In the genomic region with DNA sequence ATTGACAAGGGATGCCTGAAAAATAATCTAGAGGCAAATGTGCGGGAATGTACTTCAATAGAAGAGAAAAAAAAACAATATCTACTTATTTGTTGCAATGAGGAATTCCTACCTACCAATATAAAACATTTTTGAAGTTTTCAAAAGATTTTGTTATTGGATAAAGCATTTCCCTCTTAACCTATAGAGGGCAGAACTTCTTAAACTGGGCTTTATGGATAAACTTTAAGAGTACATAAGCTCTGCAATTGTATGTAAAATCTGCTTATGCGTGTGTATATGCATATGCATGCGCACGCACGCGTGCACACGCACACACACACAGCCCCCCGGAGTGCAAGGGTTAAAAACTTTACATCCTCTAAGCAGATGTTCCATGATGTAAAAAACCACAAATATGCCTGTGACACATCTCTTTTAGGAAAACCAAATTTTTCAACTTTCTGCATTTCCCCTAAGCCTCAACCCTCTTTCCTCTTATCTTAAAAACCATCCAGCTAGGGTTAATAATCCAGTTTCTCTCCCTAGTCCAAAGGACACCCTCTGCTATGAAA, we compare ENCODE assay signal across 18 cellular contexts.
A peak's percentile ranks its signal among the peaks of the same experiment; 100 is the strongest.
DNase-seq lines count a peak whose midpoint lies in the region; ATAC-seq and TF ChIP-seq lines count a peak whose summit lies in the region.
"Had no signal": no experiment of that assay in that cellular context is flagged by ENCODE, and none has a peak within 500 bp of the region (broad histone marks: within the 10 kb centered on the region; RNA-seq: fewer than 3 reads in every experiment).

No MANE protein-coding gene starts in this region.

- no peaks in the 10 kb centered on the region for H4K20me1 ChIP-seq in SK-N-SH (ENCODE audit: insufficient read depth)
- no peaks in the 10 kb centered on the region for H4K20me1 ChIP-seq in OCI-LY1 (ENCODE audit: insufficient read depth, low read length)

- H3K9me2 ChIP-seq in SK-N-SH (no peaks in the 10 kb centered on the region), OCI-LY1 (ENCODE audit: low read depth, low read length) (no peaks in the 10 kb centered on the region)

- DNase-seq in SK-N-SH (no peak), choroid plexus epithelial cell (ENCODE audit: low read depth) (peak; percentile 72), type B pancreatic cell (ENCODE audit: extremely low spot score, unreplicated experiment) (no peak), SK-N-DZ (ENCODE audit: low spot score) (no peak), progenitor cell of endocrine pancreas (ENCODE audit: low spot score, unreplicated experiment) (no peak), GM10266 (ENCODE audit: extremely low spot score) (no peak)
- DNase-seq: activated CD4-positive, alpha-beta T cell treated with anti-CD3 and anti-CD28 coated beads, Interleukin-2, amount 50 U/mL, for 48 hours; activated naive CD8-positive, alpha-beta T cell treated with anti-CD3 and anti-CD28 coated beads, Interleukin-2, amount 10 ng/mL, durations not matched to agents 7 days and 5 days; activated T-cell treated with anti-CD3 and anti-CD28 coated beads, Interleukin-2, amount 50 U/mL, for 4 hours; cerebellar nuclear complex; NCI-H2029 treated with DMSO at 0.1 percent for 48 hours; PC-9; stimulated activated naive CD8-positive, alpha-beta T cell treated with anti-CD3 and anti-CD28 coated beads, Interleukin-15, amount 100 ng/mL, for 72 hours had no signal

- CTCF ChIA-PET in SK-N-SH (lab: Yijun Ruan, JAX), result interaction anchor here (1.1 to 1.9 kb wide), 3 partner anchors 9 to 21 kb away, joined by 3 to 10 read pairs (median 3); no protein-coding TSS in a partner anchor

- peaks cover 8% of the 10 kb centered on the region for H3K9me3 Mint-ChIP-seq in type B pancreatic cell
- peaks cover 5% of the 10 kb centered on the region for H3K9me3 Mint-ChIP-seq in progenitor cell of endocrine pancreas (ENCODE audit: low read depth)
- H3K9me3 Mint-ChIP-seq: activated naive CD8-positive, alpha-beta T cell treated with anti-CD3 and anti-CD28 coated beads, Interleukin-2, amount 10 ng/mL, durations not matched to agents 7 days and 5 days; activated T-cell treated with anti-CD3 and anti-CD28 coated beads, Interleukin-2, amount 50 U/mL, for 4 hours; stimulated activated naive CD8-positive, alpha-beta T cell treated with anti-CD3 and anti-CD28 coated beads, Interleukin-15, amount 100 ng/mL, for 72 hours had no signal

- no peaks in the 10 kb centered on the region for H3F3A ChIP-seq in SK-N-SH (replicated peaks; ENCODE audit: insufficient read depth)
- no peaks in the 10 kb centered on the region for H3F3A ChIP-seq in OCI-LY1 (ENCODE audit: insufficient read depth, low read length)

- POLR2A ChIA-PET in SK-N-SH (lab: Yijun Ruan, JAX), result no interaction called here

- H3K9ac ChIP-seq in SK-N-SH (no peak overlapping the region), OCI-LY1 (ENCODE audit: low read length) (no peak overlapping the region)

- H3K27me3 Mint-ChIP-seq in type B pancreatic cell (peaks cover 9% of the 10 kb centered on the region), progenitor cell of endocrine pancreas (peaks cover 23% of the 10 kb centered on the region)
- H3K27me3 Mint-ChIP-seq: activated naive CD8-positive, alpha-beta T cell treated with anti-CD3 and anti-CD28 coated beads, Interleukin-2, amount 10 ng/mL, durations not matched to agents 7 days and 5 days had no signal

- H3K4me3 ChIP-seq in SK-N-SH (ENCODE audit: low read depth in 2 of 2, low read length in 1 of 2) (no peak overlapping the region), OCI-LY1 (ENCODE audit: low read depth, low read length, poor library complexity, severe bottlenecking) (no peak overlapping the region), choroid plexus epithelial cell (ENCODE audit: low read depth, low read length) (no peak overlapping the region)
- H3K4me3 ChIP-seq: PC-9, right atrium auricular region had no signal

- H3K4me3 Mint-ChIP-seq in type B pancreatic cell (no peak overlapping the region), progenitor cell of endocrine pancreas (ENCODE audit: low read depth) (no peak overlapping the region)
- H3K4me3 Mint-ChIP-seq: activated naive CD8-positive, alpha-beta T cell treated with anti-CD3 and anti-CD28 coated beads, Interleukin-2, amount 10 ng/mL, durations not matched to agents 7 days and 5 days; activated T-cell treated with anti-CD3 and anti-CD28 coated beads, Interleukin-2, amount 50 U/mL, for 4 hours; nephron; stimulated activated naive CD8-positive, alpha-beta T cell treated with anti-CD3 and anti-CD28 coated beads, Interleukin-15, amount 100 ng/mL, for 72 hours had no signal

- 88% methylated on average over 8 of the region's 8 CpGs for WGBS in SK-N-SH (ENCODE audit: low lambda C conversion rate)

- H3K36me3 Mint-ChIP-seq in type B pancreatic cell (no peaks in the 10 kb centered on the region), progenitor cell of endocrine pancreas (ENCODE audit: insufficient read depth) (no peaks in the 10 kb centered on the region)
- H3K36me3 Mint-ChIP-seq: activated naive CD8-positive, alpha-beta T cell treated with anti-CD3 and anti-CD28 coated beads, Interleukin-2, amount 10 ng/mL, durations not matched to agents 7 days and 5 days had no signal

- H3K36me3 ChIP-seq in SK-N-SH (replicated peaks in 1 of 2; ENCODE audit: control insufficient read depth in 1 of 2, insufficient read depth in 2 of 2, low read length in 1 of 2) (no peaks in the 10 kb centered on the region), OCI-LY1 (ENCODE audit: insufficient read depth, low read length) (no peaks in the 10 kb centered on the region)
- H3K36me3 ChIP-seq: right atrium auricular region had no signal

- H3K4me2 ChIP-seq in SK-N-SH (no peak overlapping the region), OCI-LY1 (ENCODE audit: low read length) (no peak overlapping the region)
- H3K4me2 ChIP-seq: PC-9 had no signal

- TF ChIP-seq EP300 in SK-N-SH (IDR thresholded peaks at IDR 0.05; ENCODE audit: borderline replicate concordance in 1 of 2, low read depth in 1 of 2, low read length in 1 of 2), result no peak

- H3K4me1 ChIP-seq in SK-N-SH (ENCODE audit: control insufficient read depth in 1 of 2, insufficient read depth in 2 of 2, low read depth in 1 of 2, low read length in 1 of 2) (no peaks in the 10 kb centered on the region), OCI-LY1 (ENCODE audit: insufficient read depth, low read length, severe bottlenecking) (no peaks in the 10 kb centered on the region)
- H3K4me1 ChIP-seq: right atrium auricular region had no signal

- H3K9me3 ChIP-seq in SK-N-SH (no peaks in the 10 kb centered on the region), OCI-LY1 (ENCODE audit: low read length) (no peaks in the 10 kb centered on the region)
- H3K9me3 ChIP-seq: right atrium auricular region had no signal

- H3K4me1 Mint-ChIP-seq in type B pancreatic cell (ENCODE audit: unreplicated experiment), result peaks cover 22% of the 10 kb centered on the region
- H3K4me1 Mint-ChIP-seq in progenitor cell of endocrine pancreas (ENCODE audit: low read depth), result no peaks in the 10 kb centered on the region
- H3K4me1 Mint-ChIP-seq: activated naive CD8-positive, alpha-beta T cell treated with anti-CD3 and anti-CD28 coated beads, Interleukin-2, amount 10 ng/mL, durations not matched to agents 7 days and 5 days; stimulated activated naive CD8-positive, alpha-beta T cell treated with anti-CD3 and anti-CD28 coated beads, Interleukin-15, amount 100 ng/mL, for 72 hours had no signal

- no peaks in the 10 kb centered on the region for H3K79me2 ChIP-seq in SK-N-SH (ENCODE audit: insufficient read depth)
- H3K79me2 ChIP-seq in OCI-LY1 (ENCODE audit: insufficient read depth, low read length), result no peaks in the 10 kb centered on the region

- H3K27me3 ChIP-seq in SK-N-SH (ENCODE audit: insufficient read depth), result no peaks in the 10 kb centered on the region
- H3K27me3 ChIP-seq in OCI-LY1 (ENCODE audit: insufficient read depth, low read length), result no peaks in the 10 kb centered on the region; the same call in 1 of the 2 replicates
- H3K27me3 ChIP-seq: right atrium auricular region had no signal

- ATAC-seq in SK-N-SH treated with all-trans-retinoic acid at 6 μM for 48 hours, result no peak
- ATAC-seq: activated T-cell treated with anti-CD3 and anti-CD28 coated beads, Interleukin-2, amount 50 U/mL, for 4 hours; HCT116; stimulated activated naive CD8-positive, alpha-beta T cell treated with anti-CD3 and anti-CD28 coated beads, Interleukin-15, amount 100 ng/mL, for 72 hours had no signal

- H3K27ac Mint-ChIP-seq in type B pancreatic cell, result no peak overlapping the region
- no peak overlapping the region for H3K27ac Mint-ChIP-seq in progenitor cell of endocrine pancreas
- H3K27ac Mint-ChIP-seq: activated naive CD8-positive, alpha-beta T cell treated with anti-CD3 and anti-CD28 coated beads, Interleukin-2, amount 10 ng/mL, durations not matched to agents 7 days and 5 days; nephron; stimulated activated naive CD8-positive, alpha-beta T cell treated with anti-CD3 and anti-CD28 coated beads, Interleukin-15, amount 100 ng/mL, for 72 hours had no signal

- no peak for TF ChIP-seq RAD21 in SK-N-SH (IDR thresholded peaks at IDR 0.05; ENCODE audit: low read length)

- H3K27ac ChIP-seq in SK-N-SH (ENCODE audit: low read depth in 2 of 2, low read length in 1 of 2) (no peak overlapping the region), OCI-LY1 (ENCODE audit: low read depth, low read length, poor library complexity, severe bottlenecking) (no peak overlapping the region)
- H3K27ac ChIP-seq: PC-9, right atrium auricular region had no signal

- H2AFZ ChIP-seq in SK-N-SH (ENCODE audit: low read depth) (no peak overlapping the region), OCI-LY1 (ENCODE audit: low read length) (no peak overlapping the region)
- H2AFZ ChIP-seq: PC-9 had no signal

- peak; percentile 36 for TF ChIP-seq CTCF in SK-N-SH (IDR thresholded peaks at IDR 0.05)
- TF ChIP-seq CTCF in OCI-LY1 (IDR thresholded peaks at IDR 0.05; ENCODE audit: low read length), result peak; percentile 26; the same call in 1 of the 2 replicates
- peak; percentile 46 for TF ChIP-seq CTCF in choroid plexus epithelial cell (conservative IDR thresholded peaks at IDR 0.05; ENCODE audit: low read depth, low read length)
- peak; percentile 35 for TF ChIP-seq CTCF in type B pancreatic cell (conservative IDR thresholded peaks at IDR 0.05)
- TF ChIP-seq CTCF in progenitor cell of endocrine pancreas (IDR thresholded peaks at IDR 0.05; ENCODE audit: unreplicated experiment), result no peak
- TF ChIP-seq CTCF in GM10266 (IDR thresholded peaks at IDR 0.05; ENCODE audit: control insufficient read depth, insufficient read depth, low read depth, missing control alignments), result no peak

TF ChIP-seq in SK-N-SH, 30 proteins besides CTCF, POLR2A, EP300 and RAD21 (continues in another document):
- TF ChIP-seq FOXJ3 (CRISPR knock-in tag; IDR thresholded peaks at IDR 0.05), result no peak
- no peak for TF ChIP-seq SMC3 (IDR thresholded peaks at IDR 0.05; ENCODE audit: low read depth, low read length)
- no peak for TF ChIP-seq FOXM1 (IDR thresholded peaks at IDR 0.05; ENCODE audit: low read depth)

TF ChIP-seq in SK-N-SH treated with all-trans-retinoic acid at 6 μM for 48 hours, 23 proteins besides CTCF, POLR2A, EP300 and RAD21 (continues in another document):
- TF ChIP-seq ZNF565 (CRISPR knock-in tag; conservative IDR thresholded peaks at IDR 0.05; ENCODE audit: low read depth), result no peak

Comparison
In these comparisons a context has a peak if more than half of its experiments do, and no peak if none do; other contexts are left out.
1. CTCF ChIP-seq: peak in SK-N-SH (single experiment), OCI-LY1 (single experiment), choroid plexus epithelial cell (single experiment) and type B pancreatic cell (single experiment); none in progenitor cell of endocrine pancreas (single experiment) and GM10266 (single experiment).